15 cellular contexts compared by ENCODE assay signal in genomic region chr16:23695756-23696155, GRCh38. TPM values are rescaled to one million over a fixed set of nuclear protein-coding genes. Genes with fewer than 3 reads are reported as not detected.
DNase-seq lines count a peak whose midpoint lies in the region; ATAC-seq lines count a peak whose summit lies in the region.
"Had no signal": no experiment of that assay in that cellular context is flagged by ENCODE, and none has a peak within 500 bp of the region (broad histone marks: within the 10 kb centered on the region; RNA-seq: fewer than 3 reads in every experiment).

No MANE protein-coding gene starts in this region.

- H3K27ac ChIP-seq in mesendoderm (ENCODE audit: low read depth, low read length): no peak overlapping the region
- H3K27ac ChIP-seq: 22Rv1, C4-2B, KMS-11 had no signal

- H2BK120ac ChIP-seq in mesendoderm (ENCODE audit: low read depth, low read length): no peak overlapping the region

- H3K23ac ChIP-seq in mesendoderm (ENCODE audit: low read length): no peak overlapping the region

- peak overlapping the region; percentile 15 for H3K56ac ChIP-seq in mesendoderm (ENCODE audit: low read length)

- no peaks in the 10 kb centered on the region for H3K4me1 ChIP-seq in mesendoderm (ENCODE audit: control insufficient read depth, low read depth, low read length)

- no peak overlapping the region for H3K18ac ChIP-seq in mesendoderm (ENCODE audit: low read length)

- CTCF ChIA-PET in activated CD4-positive, alpha-beta T cell treated with anti-CD3 and anti-CD28 coated beads, Interleukin-2, amount 10 ng/mL, durations not matched to agents 7 days and 5 days (lab: Charles Lee): no interaction called here

- no peak overlapping the region for H4K8ac ChIP-seq in mesendoderm (ENCODE audit: low read depth, low read length)

- H3K27me3 ChIP-seq in mesendoderm (ENCODE audit: insufficient read depth, low read length, poor library complexity): no peaks in the 10 kb centered on the region

- peaks cover 6% of the 10 kb centered on the region for H3K36me3 Mint-ChIP-seq in activated CD4-positive, alpha-beta T cell treated with anti-CD3 and anti-CD28 coated beads, Interleukin-2, amount 10 ng/mL, durations not matched to agents 7 days and 5 days (ENCODE audit: low read depth)

- peaks cover 17% of the 10 kb centered on the region for H3K4me1 Mint-ChIP-seq in activated CD4-positive, alpha-beta T cell treated with anti-CD3 and anti-CD28 coated beads, Interleukin-2, amount 10 ng/mL, durations not matched to agents 7 days and 5 days

- no peak overlapping the region for H2BK15ac ChIP-seq in mesendoderm (replicated peaks; ENCODE audit: low read depth)

- POLR2A ChIA-PET in activated CD4-positive, alpha-beta T cell treated with anti-CD3 and anti-CD28 coated beads, Interleukin-2, amount 10 ng/mL, durations not matched to agents 7 days and 5 days (lab: Charles Lee): interaction anchor here (0.5 kb wide), 1 partner anchor 53 kb away, joined by 3 read pairs; no protein-coding TSS in a partner anchor

- H3K4me2 ChIP-seq in mesendoderm (ENCODE audit: low read length): no peak overlapping the region
- H3K4me2 ChIP-seq: KMS-11, SK-N-SH had no signal

- H2BK5ac ChIP-seq in mesendoderm (ENCODE audit: low read length): no peak overlapping the region

- no peak overlapping the region for H3K4ac ChIP-seq in mesendoderm (ENCODE audit: low read depth, low read length)

- no peaks in the 10 kb centered on the region for H3K79me2 ChIP-seq in mesendoderm (ENCODE audit: control insufficient read depth, insufficient read depth, low read length)

- no peak for ATAC-seq in HG02798 (IDR thresholded peaks at IDR 0.05; ENCODE audit: poor library complexity, unreplicated experiment)

- DNase-seq in activated CD4-positive, alpha-beta T cell treated with anti-CD3 and anti-CD28 coated beads, Interleukin-2, amount 10 ng/mL, durations not matched to agents 7 days and 5 days: no peak
- no peak for DNase-seq in activated CD4-positive, alpha-beta T cell treated with anti-CD3 and anti-CD28 coated beads for 4 hours
- no peak for DNase-seq in mesendoderm
- DNase-seq: AML-193, MV-4-11, NCI-H1694 treated with DMSO at 0.1 percent for 48 hours, SHP77 treated with DMSO at 0.1 percent for 48 hours, SK-N-SH had no signal

- peak overlapping the region; percentile 63 for H3K27ac Mint-ChIP-seq in activated CD4-positive, alpha-beta T cell treated with anti-CD3 and anti-CD28 coated beads, Interleukin-2, amount 10 ng/mL, durations not matched to agents 7 days and 5 days

- H3K27me3 Mint-ChIP-seq in activated CD4-positive, alpha-beta T cell treated with anti-CD3 and anti-CD28 coated beads, Interleukin-2, amount 10 ng/mL, durations not matched to agents 7 days and 5 days: peaks cover 3% of the 10 kb centered on the region

- WGBS in mesendoderm (ENCODE audit: extremely low coverage, insufficient coverage, low lambda C conversion rate): no CpG with 5 or more reads among the region's 11 CpGs

- no peak overlapping the region for H2AK5ac ChIP-seq in mesendoderm (ENCODE audit: low read length)

- H3K79me1 ChIP-seq in mesendoderm (ENCODE audit: low read length): no peaks in the 10 kb centered on the region

- H3K9me3 Mint-ChIP-seq in activated CD4-positive, alpha-beta T cell treated with anti-CD3 and anti-CD28 coated beads, Interleukin-2, amount 10 ng/mL, durations not matched to agents 7 days and 5 days: no peaks in the 10 kb centered on the region

- H3K4me3 Mint-ChIP-seq in activated CD4-positive, alpha-beta T cell treated with anti-CD3 and anti-CD28 coated beads, Interleukin-2, amount 10 ng/mL, durations not matched to agents 7 days and 5 days: no peak overlapping the region

- no peak overlapping the region for H4K5ac ChIP-seq in mesendoderm (ENCODE audit: low read length)

- no peak overlapping the region for H3K9ac ChIP-seq in mesendoderm (ENCODE audit: low read length)
- H3K9ac ChIP-seq: KMS-11, SK-N-SH had no signal

- H3K4me3 ChIP-seq in mesendoderm (ENCODE audit: low read length): no peak overlapping the region

- H3K36me3 ChIP-seq in mesendoderm (ENCODE audit: control insufficient read depth, insufficient read depth, low read length): peaks cover 8% of the 10 kb centered on the region

RNA-seq across cellular contexts. Expression of gene PLK1, which starts 17.1 kb away (rescaled TPM):
- total RNA-seq in activated CD4-positive, alpha-beta T cell treated with anti-CD3 and anti-CD28 coated beads, Interleukin-2, amount 10 ng/mL, durations not matched to agents 7 days and 5 days: 100 to 1,000 TPM; 121 to 134 TPM
- 151 TPM for polyA plus RNA-seq in mesendoderm (2013, experiment 1 of 2)
- polyA plus RNA-seq in mesendoderm (2013, experiment 2 of 2): 151 TPM

RNA-seq across cellular contexts. Expression of gene ERN2, which starts 17.3 kb away (rescaled TPM):
- not detected for total RNA-seq in activated CD4-positive, alpha-beta T cell treated with anti-CD3 and anti-CD28 coated beads, Interleukin-2, amount 10 ng/mL, durations not matched to agents 7 days and 5 days
- polyA plus RNA-seq in mesendoderm (2013, experiment 1 of 2): 0.13 TPM
- polyA plus RNA-seq in mesendoderm (2013, experiment 2 of 2): 0.11 TPM
- total RNA-seq: H4, NCI-H460, RPMI7951 had no signal

RNA-seq across cellular contexts. Expression of gene DCTN5, which starts 54.5 kb away (rescaled TPM):
- total RNA-seq in activated CD4-positive, alpha-beta T cell treated with anti-CD3 and anti-CD28 coated beads, Interleukin-2, amount 10 ng/mL, durations not matched to agents 7 days and 5 days: 10 to 100 TPM; 74.2 to 75.2 TPM
- 56.1 TPM for polyA plus RNA-seq in mesendoderm (2013, experiment 1 of 2)
- 52.6 TPM for polyA plus RNA-seq in mesendoderm (2013, experiment 2 of 2)

RNA-seq across cellular contexts. Expression of gene PALB2, which starts 54.6 kb away (rescaled TPM):
- 10 to 100 TPM; 19.2 to 21.6 TPM for total RNA-seq in activated CD4-positive, alpha-beta T cell treated with anti-CD3 and anti-CD28 coated beads, Interleukin-2, amount 10 ng/mL, durations not matched to agents 7 days and 5 days
- 35.5 TPM for polyA plus RNA-seq in mesendoderm (2013, experiment 1 of 2)
- polyA plus RNA-seq in mesendoderm (2013, experiment 2 of 2): 34.6 TPM

RNA-seq across cellular contexts. Expression of gene CHP2, which starts 59.1 kb away (rescaled TPM):
- not detected for total RNA-seq in activated CD4-positive, alpha-beta T cell treated with anti-CD3 and anti-CD28 coated beads, Interleukin-2, amount 10 ng/mL, durations not matched to agents 7 days and 5 days
- 0.04 TPM for polyA plus RNA-seq in mesendoderm (2013, experiment 1 of 2)
- polyA plus RNA-seq in mesendoderm (2013, experiment 2 of 2): 0.08 TPM
- total RNA-seq: H4, NCI-H460, RPMI7951 had no signal
- polyA plus RNA-seq: SK-N-SH had no signal
